Comparison of ENCODE assay signal across 19 cellular contexts in genomic region chr20:25293507-25293906, GRCh38. TPM values are rescaled to one million over a fixed set of nuclear protein-coding genes. Genes with fewer than 3 reads are reported as not detected.
DNase-seq lines count a peak whose midpoint lies in the region; ATAC-seq and TF ChIP-seq lines count a peak whose summit lies in the region.
"Had no signal": no experiment of that assay in that cellular context is flagged by ENCODE, and none has a peak within 500 bp of the region (broad histone marks: within the 10 kb centered on the region; RNA-seq: fewer than 3 reads in every experiment).

No MANE protein-coding gene starts in this region.

- no peak overlapping the region for H3K4ac ChIP-seq in H9 (ENCODE audit: low read depth, low read length)

- no peak overlapping the region for H3K14ac ChIP-seq in H9 (ENCODE audit: insufficient read depth, low read length)

- H3K79me2 ChIP-seq in H9 (ENCODE audit: insufficient read depth, low read length): no peaks in the 10 kb centered on the region

- intact Hi-C loops in Panc1 (cut with micrococcal nuclease; ENCODE audit: unreplicated experiment): loop anchor here (10.0 kb wide), 1 partner anchor 299 kb away; the partner anchor contains the start of gene APMAP

- H3K9me3 Mint-ChIP-seq in H9 (no peaks in the 10 kb centered on the region; a peak in 1 of 5 replicates), endodermal cell (no peaks in the 10 kb centered on the region), nephron progenitor cell (no peaks in the 10 kb centered on the region)

- no peak overlapping the region for H4K91ac ChIP-seq in H9 (ENCODE audit: insufficient read length, low read depth, low read length)

- TSS peak; percentile 33 for BruUV-seq in Panc1 (replicated peaks; lab: Mats Ljungman, UMichigan)

- H3K36me3 ChIP-seq in Panc1 (ENCODE audit: control insufficient read depth, insufficient read depth, low read length): peaks cover 8% of the 10 kb centered on the region; the same call in 1 of the 2 replicates
- peaks cover 31% of the 10 kb centered on the region for H3K36me3 ChIP-seq in endodermal cell (ENCODE audit: control insufficient read depth, insufficient read depth, low read length)
- H3K36me3 ChIP-seq in H7 (replicated peaks; ENCODE audit: control insufficient read depth, insufficient read depth, low read length): no peaks in the 10 kb centered on the region; the same call in none of the 2 replicates
- H3K36me3 ChIP-seq: ovary had no signal

- H2BK20ac ChIP-seq in H9 (ENCODE audit: low read depth, low read length, poor library complexity, severe bottlenecking): no peak overlapping the region

- H3K36me3 Mint-ChIP-seq in H9 (ENCODE audit: insufficient read depth in 1 of 3, low read depth in 3 of 3): peaks cover 0 to 42% (median 24%) of the 10 kb centered on the region in 3 experiments; a peak in 5 of 7 replicates
- H3K36me3 Mint-ChIP-seq in endodermal cell (ENCODE audit: low read depth): peaks cover 35% of the 10 kb centered on the region
- peaks cover 20% of the 10 kb centered on the region for H3K36me3 Mint-ChIP-seq in nephron progenitor cell (ENCODE audit: low read depth)
- H3K36me3 Mint-ChIP-seq: activated CD8-positive, alpha-beta memory T cell treated with anti-CD3 and anti-CD28 coated beads, Interleukin-2, amount 10 ng/mL, durations not matched to agents 7 days and 5 days had no signal

- H2AFZ ChIP-seq in H9 (ENCODE audit: low read length): no peak overlapping the region

- no peaks in the 10 kb centered on the region for H4K20me1 ChIP-seq in H9 (ENCODE audit: control insufficient read depth, insufficient read depth, insufficient read length)

- H3K4me1 ChIP-seq in H9 (ENCODE audit: insufficient read depth, low read length) (no peaks in the 10 kb centered on the region; the same call in 1 of the 2 replicates), Panc1 (ENCODE audit: control insufficient read depth, insufficient read depth, low read length) (peaks cover 44% of the 10 kb centered on the region), endodermal cell (ENCODE audit: control insufficient read depth, insufficient read depth, low read length) (peaks cover 9% of the 10 kb centered on the region)

- CTCF ChIA-PET in Panc1 (lab: Charles Lee): interaction anchor here (0.5 to 0.6 kb wide), 2 partner anchors 420 to 534 kb away, joined by 3 to 4 read pairs; no protein-coding TSS in a partner anchor

- H3K27ac Mint-ChIP-seq in H9 (peak overlapping the region in 2 of 3 experiments; percentile 41 to 49; a peak in 2 of 7 replicates), endodermal cell (peak overlapping the region; percentile 12), nephron progenitor cell (peak overlapping the region; percentile 61)
- H3K27ac Mint-ChIP-seq: activated CD8-positive, alpha-beta memory T cell treated with anti-CD3 and anti-CD28 coated beads, Interleukin-2, amount 10 ng/mL, durations not matched to agents 7 days and 5 days had no signal

- H3K4me2 ChIP-seq in H9 (ENCODE audit: insufficient read depth, insufficient read length, low read length): no peak overlapping the region

- H3K9me3 ChIP-seq in H9 (ENCODE audit: control insufficient read depth, low read depth, low read length): no peaks in the 10 kb centered on the region
- no peaks in the 10 kb centered on the region for H3K9me3 ChIP-seq in Panc1 (ENCODE audit: control insufficient read depth, insufficient read depth, low read depth, low read length)
- H3K9me3 ChIP-seq in endodermal cell (ENCODE audit: control insufficient read depth, low read length): no peaks in the 10 kb centered on the region
- H3K9me3 ChIP-seq: ovary, tibial nerve had no signal

- no peak for DNase-seq in H9
- no peak for DNase-seq in Panc1 (ENCODE audit: low read depth, low spot score)
- DNase-seq in endodermal cell: no peak
- no peak for DNase-seq in nephron progenitor cell
- no peak for DNase-seq in H7
- DNase-seq in activated CD8-positive, alpha-beta memory T cell treated with anti-CD3 and anti-CD28 coated beads, Interleukin-2, amount 50 U/mL, for 4 hours: no peak
- DNase-seq in NCI-H2196 treated with DMSO at 0.1 percent for 48 hours (lab: John Stamatoyannopoulos, UW; ENCODE audit: unreplicated experiment): no peak
- DNase-seq in SIG-M5 (lab: John Stamatoyannopoulos, UW): no peak
- DNase-seq: activated CD4-positive, alpha-beta T cell treated with anti-CD3 and anti-CD28 coated beads for 1 hour; activated CD8-positive, alpha-beta memory T cell treated with anti-CD3 and anti-CD28 coated beads, Interleukin-2, amount 10 ng/mL, durations not matched to agents 7 days and 5 days; activated naive CD4-positive, alpha-beta T cell; effector memory CD4-positive, alpha-beta T cell; left colon; NCI-H2029 treated with DMSO at 0.1 percent for 48 hours; NCI-H526; ovary; small intestine; T-helper 9 cell had no signal

- peaks cover 14 to 21% of the 10 kb centered on the region in 2 experiments; a peak in 2 of 4 replicates for H3K4me1 Mint-ChIP-seq in H9
- H3K4me1 Mint-ChIP-seq in endodermal cell: peaks cover 11% of the 10 kb centered on the region
- H3K4me1 Mint-ChIP-seq in nephron progenitor cell: peaks cover 10% of the 10 kb centered on the region

- H3K4me3 Mint-ChIP-seq in H9: no peak overlapping the region
- H3K4me3 Mint-ChIP-seq in endodermal cell: no peak overlapping the region
- H3K4me3 Mint-ChIP-seq in nephron progenitor cell: no peak overlapping the region
- H3K4me3 Mint-ChIP-seq: activated CD8-positive, alpha-beta memory T cell treated with anti-CD3 and anti-CD28 coated beads, Interleukin-2, amount 10 ng/mL, durations not matched to agents 7 days and 5 days had no signal

- no peaks in the 10 kb centered on the region for H3K23me2 ChIP-seq in H9 (ENCODE audit: insufficient read length, low read depth, low read length, poor library complexity, severe bottlenecking)

- no peaks in the 10 kb centered on the region for H3K27me3 ChIP-seq in H9 (ENCODE audit: insufficient read depth, low read length)
- no peaks in the 10 kb centered on the region for H3K27me3 ChIP-seq in Panc1 (ENCODE audit: control insufficient read depth, insufficient read depth, low read length)
- H3K27me3 ChIP-seq in endodermal cell (ENCODE audit: control insufficient read depth, insufficient read depth, low read length, poor library complexity, severe bottlenecking): no peaks in the 10 kb centered on the region
- no peaks in the 10 kb centered on the region for H3K27me3 ChIP-seq in H7 (ENCODE audit: control insufficient read depth, insufficient read depth, low read length)
- H3K27me3 ChIP-seq: ovary, tibial nerve had no signal

- H3T11ph ChIP-seq in H9 (ENCODE audit: low read length): no peak overlapping the region

- no peak overlapping the region for H3K9ac ChIP-seq in H9 (ENCODE audit: extremely low read depth, insufficient read length, low read length)
- no peak overlapping the region for H3K9ac ChIP-seq in endodermal cell (ENCODE audit: extremely low read depth, low read length, poor library complexity, severe bottlenecking)

- no peaks in the 10 kb centered on the region for H3K79me1 ChIP-seq in H9 (ENCODE audit: insufficient read depth, low read depth, low read length, poor library complexity, severe bottlenecking)

- no peak overlapping the region for H3K56ac ChIP-seq in H9 (ENCODE audit: insufficient read length, low read depth, low read length)

- H3K27ac ChIP-seq in H9 (ENCODE audit: insufficient read length, low read depth, low read length) (no peak overlapping the region), Panc1 (ENCODE audit: low read length) (peak overlapping the region; percentile 39), endodermal cell (ENCODE audit: low read depth, low read length) (no peak overlapping the region)
- H3K27ac ChIP-seq: ovary had no signal

- no peak overlapping the region for H4K5ac ChIP-seq in H9 (ENCODE audit: insufficient read length, low read depth, low read length)

- no peak overlapping the region for H2BK15ac ChIP-seq in H9 (ENCODE audit: low read depth, low read length)

- no peak overlapping the region for H3K18ac ChIP-seq in H9 (ENCODE audit: insufficient read length, low read depth, low read length)

- in situ Hi-C loops in Panc1 (cut with HindIII; ENCODE audit: low pct_unique_long_range_greater_than_20kb, low sequenced_read_pairs): no loop called here

- POLR2A ChIA-PET in Panc1 (lab: Charles Lee): no interaction called here

- H2AK5ac ChIP-seq in H9 (ENCODE audit: insufficient read length, low read length): no peak overlapping the region

- no peak overlapping the region for H4K8ac ChIP-seq in H9 (replicated peaks; ENCODE audit: insufficient read length, low read depth, low read length)

- no CpG with 5 or more reads among the region's 10 CpGs for WGBS in H9 (ENCODE audit: extremely low coverage, insufficient read length, low lambda C conversion rate)
- 89 to 90% methylated on average over 10 of the region's 10 CpGs for WGBS in endodermal cell (ENCODE audit: insufficient coverage in 1 of 2, insufficient read length in 1 of 2), 2 experiments

- H3K27me3 Mint-ChIP-seq in H9 (ENCODE audit: low read depth): no peaks in the 10 kb centered on the region; the same call in 1 of the 2 replicates
- H3K27me3 Mint-ChIP-seq in endodermal cell (ENCODE audit: insufficient read depth): no peaks in the 10 kb centered on the region
- H3K27me3 Mint-ChIP-seq in nephron progenitor cell (ENCODE audit: low read depth, poor library complexity): no peaks in the 10 kb centered on the region
- H3K27me3 Mint-ChIP-seq: activated CD8-positive, alpha-beta memory T cell treated with anti-CD3 and anti-CD28 coated beads, Interleukin-2, amount 10 ng/mL, durations not matched to agents 7 days and 5 days had no signal

- ATAC-seq in Panc1: no peak
- ATAC-seq: left colon had no signal

- no peak overlapping the region for H2BK120ac ChIP-seq in H9 (ENCODE audit: low read depth, low read length, poor library complexity, severe bottlenecking)

- TF ChIP-seq CTCF in H9 (conservative IDR thresholded peaks at IDR 0.05) (no peak), Panc1 (IDR thresholded peaks at IDR 0.05) (no peak), endodermal cell (conservative IDR thresholded peaks at IDR 0.05) (no peak), nephron progenitor cell (IDR thresholded peaks at IDR 0.05) (no peak)

- H2BK12ac ChIP-seq in H9 (ENCODE audit: insufficient read length, low read depth, low read length): no peak overlapping the region

- H3K4me3 ChIP-seq in Panc1 (ENCODE audit: low read depth in 2 of 2, low read length in 2 of 2) (no peak overlapping the region), endodermal cell (ENCODE audit: low read length) (no peak overlapping the region), H7 (ENCODE audit: insufficient read depth, low read depth, low read length) (no peak overlapping the region)
- H3K4me3 ChIP-seq: ovary, tibial nerve had no signal

- H2BK5ac ChIP-seq in H9 (ENCODE audit: insufficient read length, low read length): no peak overlapping the region

- no peak overlapping the region for H3K23ac ChIP-seq in H9 (ENCODE audit: insufficient read length, low read depth, low read length)

RNA-seq across cellular contexts. Expression of gene PYGB, which starts 45.6 kb away (rescaled TPM):
- total RNA-seq in H9 (2021) (46.9 TPM in 2 replicates), Panc1 (2021; ENCODE audit: unreplicated experiment) (220 TPM), endodermal cell (10 to 100 TPM; 59.3 to 66.8 TPM)
- polyA plus RNA-seq in Panc1 (2012; ENCODE audit: insufficient read length): 308 TPM
- 48.4 TPM for polyA plus RNA-seq in endodermal cell (2013, experiment 1 of 2)
- polyA plus RNA-seq in endodermal cell (2013, experiment 2 of 2): 48.7 TPM
- total RNA-seq in H7 (2014; rRNA removed; shearing (Covaris generic)): 52.0 and 57.1 TPM in 2 replicates
